ENCODE assay signal across 9 cellular contexts in genomic region chr3:40109641-40110490, GRCh38.
DNase-seq lines count a peak whose midpoint lies in the region; ATAC-seq and TF ChIP-seq lines count a peak whose summit lies in the region.
"Had no signal": no experiment of that assay in that cellular context is flagged by ENCODE, and none has a peak within 500 bp of the region (broad histone marks: within the 10 kb centered on the region; RNA-seq: fewer than 3 reads in every experiment).

No MANE protein-coding gene starts in this region.

- H3K4me3 Mint-ChIP-seq in Caco-2 (ENCODE audit: unreplicated experiment): no peak overlapping the region
- no peak overlapping the region for H3K4me3 Mint-ChIP-seq in T-helper 2 cell treated with Interferon-gamma antibody and Interleukin-4, amounts not matched to agents 5 μg/mL and 100 μg/mL, for 36 hours
- H3K4me3 Mint-ChIP-seq: activated B cell treated with CpG ODN at 0.5 μM for 24 hours had no signal

- peak in 1 of 2 experiments; percentile 38 for DNase-seq in Caco-2
- DNase-seq in MG63: peak; percentile 5
- DNase-seq in dedifferentiated amniotic fluid mesenchymal stem cell (ENCODE audit: extremely low spot score): peak; percentile 53
- peak; percentile 22 for DNase-seq in myocyte (ENCODE audit: low read depth)
- DNase-seq in NOMO-1 treated with dmso at 0.1 percent for 144 hours (lab: John Stamatoyannopoulos, UW; ENCODE audit: unreplicated experiment): no peak
- no peak for DNase-seq in amygdala (lab: John Stamatoyannopoulos, UW)
- no peak for DNase-seq in T-helper 2 cell treated with Interferon-gamma antibody and Interleukin-4, amounts not matched to agents 5 μg/mL and 100 μg/mL, for 36 hours (ENCODE audit: low spot score)
- DNase-seq: activated B cell treated with CpG ODN at 0.5 μM for 24 hours had no signal

- no peak for ATAC-seq in GM18517 (IDR thresholded peaks at IDR 0.05; ENCODE audit: unreplicated experiment)

- POLR2A ChIA-PET in Caco-2 (lab: Charles Lee): no interaction called here

- peak; percentile 16 to 43 for TF ChIP-seq CTCF in Caco-2 (IDR thresholded peaks at IDR 0.05; ENCODE audit: insufficient read depth in 1 of 2, low read depth in 1 of 2, low read length in 1 of 2, severe bottlenecking in 1 of 2, unreplicated experiment in 1 of 2)

- no peaks in the 10 kb centered on the region for H3K36me3 Mint-ChIP-seq in Caco-2 (ENCODE audit: insufficient read depth, unreplicated experiment)
- H3K36me3 Mint-ChIP-seq in T-helper 2 cell treated with Interferon-gamma antibody and Interleukin-4, amounts not matched to agents 5 μg/mL and 100 μg/mL, for 36 hours (ENCODE audit: low read depth): no peaks in the 10 kb centered on the region

- no peaks in the 10 kb centered on the region for H3K4me1 ChIP-seq in Caco-2

- H3K27me3 ChIP-seq in Caco-2 (replicated peaks; ENCODE audit: control insufficient read depth, insufficient read depth, low read length): no peaks in the 10 kb centered on the region
- H3K27me3 ChIP-seq in MG63: no peaks in the 10 kb centered on the region

- CTCF ChIA-PET in Caco-2 (lab: Charles Lee): no interaction called here

- no peaks in the 10 kb centered on the region for H3K27me3 Mint-ChIP-seq in Caco-2 (ENCODE audit: insufficient read depth, unreplicated experiment)
- no peaks in the 10 kb centered on the region for H3K27me3 Mint-ChIP-seq in T-helper 2 cell treated with Interferon-gamma antibody and Interleukin-4, amounts not matched to agents 5 μg/mL and 100 μg/mL, for 36 hours (ENCODE audit: low read depth)
- H3K27me3 Mint-ChIP-seq: activated B cell treated with CpG ODN at 0.5 μM for 24 hours had no signal

- H3K27ac Mint-ChIP-seq in Caco-2 (ENCODE audit: unreplicated experiment): no peak overlapping the region
- H3K27ac Mint-ChIP-seq in T-helper 2 cell treated with Interferon-gamma antibody and Interleukin-4, amounts not matched to agents 5 μg/mL and 100 μg/mL, for 36 hours: no peak overlapping the region
- H3K27ac Mint-ChIP-seq: activated B cell treated with CpG ODN at 0.5 μM for 24 hours had no signal

- H3K9me3 ChIP-seq in Caco-2: no peaks in the 10 kb centered on the region
- no peaks in the 10 kb centered on the region for H3K9me3 ChIP-seq in MG63

- H3K36me3 ChIP-seq in Caco-2 (ENCODE audit: control insufficient read depth, insufficient read depth, low read length): no peaks in the 10 kb centered on the region
- no peaks in the 10 kb centered on the region for H3K36me3 ChIP-seq in MG63

- H3K9me3 Mint-ChIP-seq in Caco-2 (ENCODE audit: unreplicated experiment): no peaks in the 10 kb centered on the region
- no peaks in the 10 kb centered on the region for H3K9me3 Mint-ChIP-seq in T-helper 2 cell treated with Interferon-gamma antibody and Interleukin-4, amounts not matched to agents 5 μg/mL and 100 μg/mL, for 36 hours
- H3K9me3 Mint-ChIP-seq: activated B cell treated with CpG ODN at 0.5 μM for 24 hours had no signal

- H3K4me1 Mint-ChIP-seq in Caco-2 (ENCODE audit: low read depth, unreplicated experiment): no peaks in the 10 kb centered on the region
- H3K4me1 Mint-ChIP-seq in T-helper 2 cell treated with Interferon-gamma antibody and Interleukin-4, amounts not matched to agents 5 μg/mL and 100 μg/mL, for 36 hours (ENCODE audit: low read depth): no peaks in the 10 kb centered on the region
- H3K4me1 Mint-ChIP-seq: activated B cell treated with CpG ODN at 0.5 μM for 24 hours had no signal

- intact Hi-C loops in Caco-2 (cut with micrococcal nuclease; ENCODE audit: unreplicated experiment): no loop called here

- BruUV-seq in Caco-2 (replicated peaks; lab: Mats Ljungman, UMichigan): no TSS peak

- H3K4me3 ChIP-seq in Caco-2 (ENCODE audit: low read depth, low read length): no peak overlapping the region
- no peak overlapping the region for H3K4me3 ChIP-seq in MG63

Comparison
In these comparisons a context has a peak if more than half of its experiments do, and no peak if none do; other contexts are left out.
1. DNase-seq: peak in MG63 (single experiment), dedifferentiated amniotic fluid mesenchymal stem cell (single experiment) and myocyte (single experiment); none in NOMO-1 treated with dmso at 0.1 percent for 144 hours (single experiment), amygdala (0 of 56) and T-helper 2 cell treated with Interferon-gamma antibody and Interleukin-4, amounts not matched to agents 5 μg/mL and 100 μg/mL, for 36 hours (single experiment).